Comparison of ENCODE assay signal across 34 cellular contexts in the genomic region with DNA sequence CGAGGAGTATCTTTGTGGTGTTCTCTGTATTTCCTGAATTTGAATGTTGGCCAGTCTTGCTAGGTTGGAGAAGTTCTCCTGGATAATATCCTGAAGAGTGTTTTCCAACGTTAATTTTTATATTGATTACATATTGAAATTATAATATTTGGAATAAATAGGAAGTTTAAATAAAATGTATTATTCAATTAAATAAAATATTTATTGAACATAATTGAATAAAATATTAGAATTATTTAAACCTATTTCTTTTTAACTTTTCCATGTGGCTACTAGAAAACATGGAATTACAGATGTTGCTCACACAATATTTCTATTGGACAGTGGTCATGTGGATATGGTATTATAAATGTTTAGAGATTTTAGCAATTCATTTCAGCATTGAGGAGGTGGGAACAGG.
"Had no signal": no experiment of that assay in that cellular context is flagged by ENCODE, and none has a peak within 500 bp of the region (broad histone marks: within the 10 kb centered on the region; RNA-seq: fewer than 3 reads in every experiment).

No MANE protein-coding gene starts in this region.

- H3K4me3 Mint-ChIP-seq: activated naive CD4-positive, alpha-beta T cell treated with anti-CD3 and anti-CD28 coated beads for 36 hours; activated naive CD4-positive, alpha-beta T cell treated with anti-CD3 and anti-CD28 coated beads, Interleukin-2, amount 10 ng/mL, durations not matched to agents 7 days and 5 days; activated naive CD4-positive, alpha-beta T cell treated with anti-CD3 and anti-CD28 coated beads, Interleukin-2, amount 50 U/mL, for 24 hours; activated naive CD8-positive, alpha-beta T cell; activated naive CD8-positive, alpha-beta T cell treated with anti-CD3 and anti-CD28 coated beads for 36 hours; activated naive CD8-positive, alpha-beta T cell treated with anti-CD3 and anti-CD28 coated beads, Interleukin-2, amount 10 ng/mL, durations not matched to agents 7 days and 5 days; activated naive CD8-positive, alpha-beta T cell treated with anti-CD3 and anti-CD28 coated beads, Interleukin-2, amount 50 U/mL, for 24 hours; activated T-cell treated with anti-CD3 and anti-CD28 coated beads, Interleukin-2, amount 50 U/mL, for 24 hours; activated T-cell treated with anti-CD3 and anti-CD28 coated beads, Interleukin-2, amount 50 U/mL, for 4 hours; activated T-cell treated with anti-CD3 and anti-CD28 coated beads, Interleukin-2, amount 50 U/mL, for 72 hours; activated T-helper 1 cell treated with anti-CD3 and anti-CD28 coated beads, Interleukin-12 subunit alpha, Interleukin-12 subunit beta, Interleukin-2, Interleukin-4 antibody, amounts not matched to agents 30 ng/mL and 10 ng/mL and 1 ng/mL, durations not matched to agents 14 hours and 24 hours and 36 hours; activated T-helper 17 cell treated with anti-CD3 and anti-CD28 coated beads, Interleukin-2, amount 50 U/mL, for 72 hours; brain; central memory CD8-positive, alpha-beta T cell had no signal

- H3K27ac Mint-ChIP-seq: activated naive CD4-positive, alpha-beta T cell treated with anti-CD3 and anti-CD28 coated beads for 36 hours; activated naive CD4-positive, alpha-beta T cell treated with anti-CD3 and anti-CD28 coated beads, Interleukin-2, amount 10 ng/mL, durations not matched to agents 7 days and 5 days; activated naive CD4-positive, alpha-beta T cell treated with anti-CD3 and anti-CD28 coated beads, Interleukin-2, amount 50 U/mL, for 24 hours; activated naive CD8-positive, alpha-beta T cell; activated naive CD8-positive, alpha-beta T cell treated with anti-CD3 and anti-CD28 coated beads for 36 hours; activated naive CD8-positive, alpha-beta T cell treated with anti-CD3 and anti-CD28 coated beads, Interleukin-2, amount 10 ng/mL, durations not matched to agents 7 days and 5 days; activated naive CD8-positive, alpha-beta T cell treated with anti-CD3 and anti-CD28 coated beads, Interleukin-2, amount 50 U/mL, for 24 hours; activated T-cell treated with anti-CD3 and anti-CD28 coated beads, Interleukin-2, amount 50 U/mL, for 24 hours; activated T-cell treated with anti-CD3 and anti-CD28 coated beads, Interleukin-2, amount 50 U/mL, for 72 hours; activated T-helper 1 cell treated with anti-CD3 and anti-CD28 coated beads, Interleukin-12 subunit alpha, Interleukin-12 subunit beta, Interleukin-2, Interleukin-4 antibody, amounts not matched to agents 30 ng/mL and 10 ng/mL and 1 ng/mL, durations not matched to agents 14 hours and 24 hours and 36 hours; activated T-helper 17 cell treated with anti-CD3 and anti-CD28 coated beads, Interleukin-2, amount 50 U/mL, for 72 hours; activated T-helper 2 cell treated with anti-CD3 and anti-CD28 coated beads, Interferon-gamma antibody, Interleukin-2, Interleukin-4, amounts not matched to agents 10 μg/mL and 5 μg/mL and 100 μg/mL, durations not matched to agents 14 hours and 24 hours and 36 hours; brain had no signal

- H3K27me3 Mint-ChIP-seq: activated naive CD4-positive, alpha-beta T cell treated with anti-CD3 and anti-CD28 coated beads, Interleukin-2, amount 10 ng/mL, durations not matched to agents 7 days and 5 days; activated naive CD8-positive, alpha-beta T cell treated with anti-CD3 and anti-CD28 coated beads, Interleukin-2, amount 10 ng/mL, durations not matched to agents 7 days and 5 days; activated naive CD8-positive, alpha-beta T cell treated with anti-CD3 and anti-CD28 coated beads, Interleukin-2, amount 50 U/mL, for 24 hours had no signal

- DNase-seq: activated effector memory CD4-positive, alpha-beta T cell treated with anti-CD3 and anti-CD28 coated beads, Interleukin-2, amount 50 U/mL, for 16 hours; activated effector memory CD4-positive, alpha-beta T cell treated with Interleukin-2 at 50 U/mL for 16 hours; activated gamma-delta T cell; activated gamma-delta T cell treated with Interleukin-2 at 50 U/mL for 16 hours; activated naive CD4-positive, alpha-beta T cell; activated naive CD4-positive, alpha-beta T cell treated with anti-CD3 and anti-CD28 coated beads for 36 hours; activated naive CD4-positive, alpha-beta T cell treated with anti-CD3 and anti-CD28 coated beads, Interleukin-2, amount 10 ng/mL, durations not matched to agents 7 days and 5 days; activated naive CD4-positive, alpha-beta T cell treated with anti-CD3 and anti-CD28 coated beads, Interleukin-2, amount 50 U/mL, for 16 hours; activated naive CD4-positive, alpha-beta T cell treated with Interleukin-2 at 50 U/mL for 16 hours; activated naive CD8-positive, alpha-beta T cell treated with anti-CD3 and anti-CD28 coated beads for 36 hours; activated naive CD8-positive, alpha-beta T cell treated with anti-CD3 and anti-CD28 coated beads, Interleukin-2, amount 10 ng/mL, durations not matched to agents 7 days and 5 days; activated naive CD8-positive, alpha-beta T cell treated with anti-CD3 and anti-CD28 coated beads, Interleukin-2, amount 50 U/mL, for 24 hours; activated T-cell treated with anti-CD3 and anti-CD28 coated beads, Interleukin-2, amount 50 U/mL, for 24 hours; activated T-cell treated with anti-CD3 and anti-CD28 coated beads, Interleukin-2, amount 50 U/mL, for 4 hours; activated T-cell treated with anti-CD3 and anti-CD28 coated beads, Interleukin-2, amount 50 U/mL, for 48 hours; activated T-cell treated with anti-CD3 and anti-CD28 coated beads, Interleukin-2, amount 50 U/mL, for 72 hours; adrenal gland; amniotic stem cell; amygdala; anterior cingulate cortex; aorta; body of pancreas; brain microvascular endothelial cell; caudate nucleus; central memory CD4-positive, alpha-beta T cell; cerebellar nuclear complex had no signal

- ATAC-seq: activated naive CD4-positive, alpha-beta T cell treated with anti-CD3 and anti-CD28 coated beads, Interleukin-2, amount 50 U/mL, for 72 hours; activated naive CD8-positive, alpha-beta T cell treated with anti-CD3 and anti-CD28 coated beads, Interleukin-2, amount 50 U/mL, for 24 hours; activated T-cell treated with anti-CD3 and anti-CD28 coated beads, Interleukin-2, amount 50 U/mL, for 4 hours; activated T-cell treated with anti-CD3 and anti-CD28 coated beads, Interleukin-2, amount 50 U/mL, for 72 hours; activated T-helper 17 cell treated with anti-CD3 and anti-CD28 coated beads, Interleukin-2, amount 50 U/mL, for 72 hours; body of pancreas had no signal

- H3K4me1 Mint-ChIP-seq: activated naive CD4-positive, alpha-beta T cell treated with anti-CD3 and anti-CD28 coated beads, Interleukin-2, amount 10 ng/mL, durations not matched to agents 7 days and 5 days; activated naive CD4-positive, alpha-beta T cell treated with anti-CD3 and anti-CD28 coated beads, Interleukin-2, amount 50 U/mL, for 24 hours; activated naive CD8-positive, alpha-beta T cell treated with anti-CD3 and anti-CD28 coated beads for 36 hours; activated naive CD8-positive, alpha-beta T cell treated with anti-CD3 and anti-CD28 coated beads, Interleukin-2, amount 10 ng/mL, durations not matched to agents 7 days and 5 days; activated naive CD8-positive, alpha-beta T cell treated with anti-CD3 and anti-CD28 coated beads, Interleukin-2, amount 50 U/mL, for 24 hours; activated T-helper 17 cell treated with anti-CD3 and anti-CD28 coated beads, Interleukin-2, amount 50 U/mL, for 72 hours; brain; central memory CD8-positive, alpha-beta T cell had no signal

- H3K36me3 Mint-ChIP-seq: activated naive CD4-positive, alpha-beta T cell treated with anti-CD3 and anti-CD28 coated beads, Interleukin-2, amount 10 ng/mL, durations not matched to agents 7 days and 5 days; activated naive CD4-positive, alpha-beta T cell treated with anti-CD3 and anti-CD28 coated beads, Interleukin-2, amount 50 U/mL, for 24 hours; activated naive CD8-positive, alpha-beta T cell; activated naive CD8-positive, alpha-beta T cell treated with anti-CD3 and anti-CD28 coated beads for 36 hours; activated naive CD8-positive, alpha-beta T cell treated with anti-CD3 and anti-CD28 coated beads, Interleukin-2, amount 10 ng/mL, durations not matched to agents 7 days and 5 days; brain had no signal
